ENCODE assay signal across 19 cellular contexts in genomic region chr6:8535505-8535904, GRCh38.
DNase-seq lines count a peak whose midpoint lies in the region; ATAC-seq and TF ChIP-seq lines count a peak whose summit lies in the region.
"Had no signal": no experiment of that assay in that cellular context is flagged by ENCODE, and none has a peak within 500 bp of the region (broad histone marks: within the 10 kb centered on the region; RNA-seq: fewer than 3 reads in every experiment).

No MANE protein-coding gene starts in this region.

- no peaks in the 10 kb centered on the region for H3K27me3 ChIP-seq in breast epithelium
- H3K27me3 ChIP-seq in PC-3 (ENCODE audit: low read length), result no peaks in the 10 kb centered on the region
- H3K27me3 ChIP-seq in prostate gland (replicated peaks; ENCODE audit: insufficient read depth), result no peaks in the 10 kb centered on the region
- H3K27me3 ChIP-seq: BLaER1 had no signal

- in situ Hi-C loops in ACHN (cut with HindIII; ENCODE audit: low pct_ligation_motif_present, low pct_unique_long_range_greater_than_20kb, low sequenced_read_pairs), result no loop called here

- peaks cover 7 to 8% of the 10 kb centered on the region in 2 donors for H3K9me3 ChIP-seq in breast epithelium
- no peaks in the 10 kb centered on the region; the same call in 1 of the 2 replicates for H3K9me3 ChIP-seq in PC-3 (ENCODE audit: low read length)
- H3K9me3 ChIP-seq in prostate gland, result no peaks in the 10 kb centered on the region
- H3K9me3 ChIP-seq: HAP-1 had no signal

- WGBS in prostate gland, result 80% methylated on average over 3 of the region's 3 CpGs

- no peak overlapping the region for H3K27ac ChIP-seq in breast epithelium
- no peak overlapping the region for H3K27ac ChIP-seq in PC-3 (ENCODE audit: low read length)
- H3K27ac ChIP-seq in prostate gland, result no peak overlapping the region
- H3K27ac ChIP-seq: 22Rv1, A549, BLaER1, HL-60 had no signal

- DNase-seq in MCF 10A (ENCODE audit: unreplicated experiment) (peak; percentile 17), breast epithelium (ENCODE audit: low spot score in 2 of 2) (no peak), PC-3 (no peak), epithelial cell of esophagus (ENCODE audit: low read depth) (peak; percentile 36), prostate gland (ENCODE audit: low spot score) (no peak), NOMO-1 treated with DMSO at 0.1 percent for 48 hours (lab: John Stamatoyannopoulos, UW; ENCODE audit: unreplicated experiment) (no peak), ACHN (no peak)
- DNase-seq: CD4-positive, alpha-beta memory T cell; DMS153; DMS79; GF-D8; KBM-7 had no signal

- CTCF ChIA-PET in MCF 10A (lab: Yijun Ruan, JAX), result interaction anchor here (0.6 kb wide), 1 partner anchor 1943 kb away, joined by 3 read pairs; no protein-coding TSS in a partner anchor
- CTCF ChIA-PET in PC-3 (lab: Charles Lee), result interaction anchor here (0.6 kb wide), 1 partner anchor 207 kb away, joined by 4 read pairs; no protein-coding TSS in a partner anchor

- no peak overlapping the region for H3K4me2 ChIP-seq in PC-3 (ENCODE audit: low read length)
- H3K4me2 ChIP-seq: A549, BLaER1 had no signal

- H3K4me1 Mint-ChIP-seq in MCF 10A (ENCODE audit: insufficient read depth, unreplicated experiment), result peaks cover 9% of the 10 kb centered on the region
- H3K4me1 Mint-ChIP-seq: CD14-positive monocyte; CD4-positive, alpha-beta memory T cell; IgD-negative memory B cell had no signal

- POLR2A ChIA-PET in MCF 10A (lab: Yijun Ruan, JAX), result no interaction called here
- POLR2A ChIA-PET in PC-3 (lab: Charles Lee; ENCODE audit: unreplicated experiment), result no interaction called here

- BruUV-seq in MCF 10A (replicated peaks; lab: Mats Ljungman, UMichigan) (no TSS peak), PC-3 (replicated peaks; lab: Mats Ljungman, UMichigan) (no TSS peak)

- H3K9me3 Mint-ChIP-seq in MCF 10A (ENCODE audit: unreplicated experiment), result peaks cover 5% of the 10 kb centered on the region

- no peaks in the 10 kb centered on the region for H4K20me1 ChIP-seq in PC-3 (ENCODE audit: low read length)
- H4K20me1 ChIP-seq: BLaER1 had no signal

- no peaks in the 10 kb centered on the region for H3K79me2 ChIP-seq in PC-3 (ENCODE audit: low read length)

- no peaks in the 10 kb centered on the region for H3K36me3 Mint-ChIP-seq in MCF 10A (ENCODE audit: insufficient read depth, unreplicated experiment)
- H3K36me3 Mint-ChIP-seq: CD14-positive monocyte; CD4-positive, alpha-beta memory T cell; IgD-negative memory B cell had no signal

- H2AFZ ChIP-seq in PC-3 (ENCODE audit: low read length), result no peak overlapping the region

- no peak overlapping the region for H3K9ac ChIP-seq in PC-3 (ENCODE audit: low read length)
- H3K9ac ChIP-seq: BLaER1 had no signal

- TF ChIP-seq CTCF in MCF 10A (IDR thresholded peaks at IDR 0.05; ENCODE audit: unreplicated experiment) (no peak), breast epithelium (IDR thresholded peaks at IDR 0.05) (no peak), PC-3 (conservative IDR thresholded peaks at IDR 0.05; ENCODE audit: low read depth, low read length) (no peak), epithelial cell of esophagus (IDR thresholded peaks at IDR 0.05; ENCODE audit: insufficient read depth, low read depth, low read length, missing control alignments) (no peak), prostate gland (IDR thresholded peaks at IDR 0.05) (no peak)

- H3K9me2 ChIP-seq in PC-3 (replicated peaks; ENCODE audit: low read length), result no peaks in the 10 kb centered on the region

- no peaks in the 10 kb centered on the region for H3K36me3 ChIP-seq in breast epithelium
- no peaks in the 10 kb centered on the region for H3K36me3 ChIP-seq in PC-3 (ENCODE audit: low read depth, low read length)
- H3K36me3 ChIP-seq in prostate gland, result no peaks in the 10 kb centered on the region
- H3K36me3 ChIP-seq: BLaER1, HAP-1 had no signal

- H3K27me3 Mint-ChIP-seq in MCF 10A (ENCODE audit: insufficient read depth, unreplicated experiment), result no peaks in the 10 kb centered on the region
- H3K27me3 Mint-ChIP-seq: CD4-positive, alpha-beta memory T cell; IgD-negative memory B cell had no signal

- no peak overlapping the region for H3K4me3 ChIP-seq in breast epithelium
- H3K4me3 ChIP-seq in PC-3 (ENCODE audit: low read length), result no peak overlapping the region
- no peak overlapping the region for H3K4me3 ChIP-seq in epithelial cell of esophagus (ENCODE audit: low read length)
- H3K4me3 ChIP-seq in prostate gland, result no peak overlapping the region
- H3K4me3 ChIP-seq: A549, BLaER1, HAP-1 had no signal

- TF ChIP-seq POLR2A in breast epithelium (IDR thresholded peaks at IDR 0.05) (no peak), prostate gland (IDR thresholded peaks at IDR 0.05) (no peak)

- H3K4me1 ChIP-seq in breast epithelium (no peaks in the 10 kb centered on the region), PC-3 (ENCODE audit: insufficient read depth, low read length) (0 out of 2 replicates have a peak, but pooled peaks cover 6% of the 10 kb centered on the region), prostate gland (replicated peaks) (no peaks in the 10 kb centered on the region)
- H3K4me1 ChIP-seq: A549, BLaER1, HAP-1 had no signal

- H3K4me3 Mint-ChIP-seq in MCF 10A (ENCODE audit: unreplicated experiment), result no peak overlapping the region
- H3K4me3 Mint-ChIP-seq: CD14-positive monocyte; CD4-positive, alpha-beta memory T cell; IgD-negative memory B cell had no signal

- no peaks in the 10 kb centered on the region for H3F3A ChIP-seq in PC-3 (ENCODE audit: low read length, unreplicated experiment)

- H3K27ac Mint-ChIP-seq in MCF 10A (ENCODE audit: low read depth, unreplicated experiment), result no peak overlapping the region
- H3K27ac Mint-ChIP-seq: CD4-positive, alpha-beta memory T cell had no signal

- intact Hi-C loops in MCF 10A (cut with micrococcal nuclease), result loop anchor here (5.0 to 10.0 kb wide), 2 partner anchors 401 to 717 kb away; no protein-coding TSS in a partner anchor
- intact Hi-C loops in breast epithelium (cut with DNase I; ENCODE audit: low total_unique reads), result no loop called here
- intact Hi-C loops in PC-3 (cut with micrococcal nuclease), result loop anchor here (5.0 kb wide), 2 partner anchors 352 to 1902 kb away; no protein-coding TSS in a partner anchor
- intact Hi-C loops in prostate gland (cut with DNase I), result no loop called here

- peak; percentile 13; the same call in 1 of the 2 replicates for ATAC-seq in PC-3
- ATAC-seq: A549 had no signal

Comparison
In these comparisons a context has a peak if more than half of its experiments do, and no peak if none do; other contexts are left out.
1. DNase-seq: peak in MCF 10A (single experiment) and epithelial cell of esophagus (single experiment); none in breast epithelium (0 of 2), PC-3 (single experiment), prostate gland (single experiment), NOMO-1 treated with DMSO at 0.1 percent for 48 hours (single experiment) and ACHN (single experiment).
2. intact Hi-C loops: an anchor here in MCF 10A (5.0 to 10.0 kb wide) and PC-3 (5.0 kb wide); none called in breast epithelium and prostate gland.